9 cellular contexts compared by ENCODE assay signal in genomic region chr3:12963869-12964712, GRCh38.
DNase-seq lines count a peak whose midpoint lies in the region; ATAC-seq and TF ChIP-seq lines count a peak whose summit lies in the region.
"Had no signal": no experiment of that assay in that cellular context is flagged by ENCODE, and none has a peak within 500 bp of the region (broad histone marks: within the 10 kb centered on the region; RNA-seq: fewer than 3 reads in every experiment).

No MANE protein-coding gene starts in this region.

- peaks cover 50% of the 10 kb centered on the region for H3K4me1 Mint-ChIP-seq in activated naive CD8-positive, alpha-beta T cell treated with anti-CD3 and anti-CD28 coated beads, Interleukin-2, amount 10 ng/mL, durations not matched to agents 7 days and 5 days
- peaks cover 78% of the 10 kb centered on the region for H3K4me1 Mint-ChIP-seq in activated naive CD8-positive, alpha-beta T cell treated with anti-CD3 and anti-CD28 coated beads for 36 hours

- no peak for DNase-seq in activated naive CD8-positive, alpha-beta T cell treated with anti-CD3 and anti-CD28 coated beads, Interleukin-2, amount 10 ng/mL, durations not matched to agents 7 days and 5 days
- no peak for DNase-seq in activated naive CD8-positive, alpha-beta T cell treated with anti-CD3 and anti-CD28 coated beads for 36 hours
- DNase-seq in WERI-Rb-1 = no peak
- DNase-seq in tibial nerve (ENCODE audit: low spot score in 2 of 2) = peak in 1 of 2 donors; percentile 32
- DNase-seq: NCI-H1048 had no signal

- H3K27me3 ChIP-seq in WERI-Rb-1 (ENCODE audit: insufficient read depth, low read depth, severe bottlenecking) (no peaks in the 10 kb centered on the region), layer of hippocampus (ENCODE audit: control insufficient read depth, insufficient read depth, low read length) (no peaks in the 10 kb centered on the region), tibial nerve (no peaks in the 10 kb centered on the region)

- TF ChIP-seq EP300 in tibial nerve (IDR thresholded peaks at IDR 0.05) = peak; percentile 11 to 56

- no peak for TF ChIP-seq POLR2A in tibial nerve (IDR thresholded peaks at IDR 0.05)

- no peaks in the 10 kb centered on the region for H3K9me3 Mint-ChIP-seq in activated naive CD8-positive, alpha-beta T cell treated with anti-CD3 and anti-CD28 coated beads, Interleukin-2, amount 10 ng/mL, durations not matched to agents 7 days and 5 days
- no peaks in the 10 kb centered on the region for H3K9me3 Mint-ChIP-seq in activated naive CD8-positive, alpha-beta T cell treated with anti-CD3 and anti-CD28 coated beads for 36 hours

- H3K36me3 Mint-ChIP-seq in activated naive CD8-positive, alpha-beta T cell treated with anti-CD3 and anti-CD28 coated beads, Interleukin-2, amount 10 ng/mL, durations not matched to agents 7 days and 5 days = peaks cover 12% of the 10 kb centered on the region
- H3K36me3 Mint-ChIP-seq in activated naive CD8-positive, alpha-beta T cell treated with anti-CD3 and anti-CD28 coated beads for 36 hours = peaks cover 1% of the 10 kb centered on the region

- H3K4me1 ChIP-seq in tibial nerve = peaks cover 3 to 89% (median 57%) of the 10 kb centered on the region in 4 donors

- peak overlapping the region; percentile 61 for H3K4me3 Mint-ChIP-seq in activated naive CD8-positive, alpha-beta T cell treated with anti-CD3 and anti-CD28 coated beads, Interleukin-2, amount 10 ng/mL, durations not matched to agents 7 days and 5 days
- no peak overlapping the region for H3K4me3 Mint-ChIP-seq in activated naive CD8-positive, alpha-beta T cell treated with anti-CD3 and anti-CD28 coated beads for 36 hours

- WGBS in tibial nerve, 2 donors = 49 to 51% methylated on average over 9 of the region's 9 CpGs

- H3K9me3 ChIP-seq in WERI-Rb-1 (ENCODE audit: severe bottlenecking) (no peaks in the 10 kb centered on the region), tibial nerve (no peaks in the 10 kb centered on the region)

- H3K27ac ChIP-seq in WERI-Rb-1 = peak overlapping the region; percentile 88
- H3K27ac ChIP-seq in layer of hippocampus (ENCODE audit: low read depth, low read length) = peak overlapping the region; percentile 53
- peak overlapping the region in 3 of 4 donors; percentile 29 to 89 (median 76) for H3K27ac ChIP-seq in tibial nerve

- peak overlapping the region; percentile 74 for H3K27ac Mint-ChIP-seq in activated naive CD8-positive, alpha-beta T cell treated with anti-CD3 and anti-CD28 coated beads, Interleukin-2, amount 10 ng/mL, durations not matched to agents 7 days and 5 days
- H3K27ac Mint-ChIP-seq in activated naive CD8-positive, alpha-beta T cell treated with anti-CD3 and anti-CD28 coated beads for 36 hours = no peak overlapping the region

- POLR2A ChIA-PET in activated naive CD8-positive, alpha-beta T cell treated with anti-CD3 and anti-CD28 coated beads, Interleukin-2, amount 10 ng/mL, durations not matched to agents 7 days and 5 days (lab: Charles Lee) = no interaction called here

- peaks cover 3% of the 10 kb centered on the region for H3K27me3 Mint-ChIP-seq in activated naive CD8-positive, alpha-beta T cell treated with anti-CD3 and anti-CD28 coated beads, Interleukin-2, amount 10 ng/mL, durations not matched to agents 7 days and 5 days
- H3K27me3 Mint-ChIP-seq in activated naive CD8-positive, alpha-beta T cell treated with anti-CD3 and anti-CD28 coated beads for 36 hours = no peaks in the 10 kb centered on the region

- H3K4me3 ChIP-seq in WERI-Rb-1 (ENCODE audit: low read depth, low read length) = no peak overlapping the region
- H3K4me3 ChIP-seq in tibial nerve = no peak overlapping the region

- no peak for ATAC-seq in activated naive CD8-positive, alpha-beta T cell treated with anti-CD3 and anti-CD28 coated beads, Interleukin-2, amount 10 ng/mL, durations not matched to agents 7 days and 5 days (ENCODE audit: low read depth)
- ATAC-seq in HG03159 (IDR thresholded peaks at IDR 0.05; ENCODE audit: unreplicated experiment) = no peak
- ATAC-seq in GM21390 (IDR thresholded peaks at IDR 0.05; ENCODE audit: unreplicated experiment) = no peak
- no peak for ATAC-seq in HG03039 (IDR thresholded peaks at IDR 0.05; ENCODE audit: unreplicated experiment)

- TF ChIP-seq CTCF in WERI-Rb-1 (IDR thresholded peaks at IDR 0.05; ENCODE audit: low read depth, low read length) = no peak
- no peak for TF ChIP-seq CTCF in tibial nerve (IDR thresholded peaks at IDR 0.05)

- peaks cover 49% of the 10 kb centered on the region for H3K36me3 ChIP-seq in WERI-Rb-1
- H3K36me3 ChIP-seq in tibial nerve = no peaks in the 10 kb centered on the region
